In the genomic region with DNA sequence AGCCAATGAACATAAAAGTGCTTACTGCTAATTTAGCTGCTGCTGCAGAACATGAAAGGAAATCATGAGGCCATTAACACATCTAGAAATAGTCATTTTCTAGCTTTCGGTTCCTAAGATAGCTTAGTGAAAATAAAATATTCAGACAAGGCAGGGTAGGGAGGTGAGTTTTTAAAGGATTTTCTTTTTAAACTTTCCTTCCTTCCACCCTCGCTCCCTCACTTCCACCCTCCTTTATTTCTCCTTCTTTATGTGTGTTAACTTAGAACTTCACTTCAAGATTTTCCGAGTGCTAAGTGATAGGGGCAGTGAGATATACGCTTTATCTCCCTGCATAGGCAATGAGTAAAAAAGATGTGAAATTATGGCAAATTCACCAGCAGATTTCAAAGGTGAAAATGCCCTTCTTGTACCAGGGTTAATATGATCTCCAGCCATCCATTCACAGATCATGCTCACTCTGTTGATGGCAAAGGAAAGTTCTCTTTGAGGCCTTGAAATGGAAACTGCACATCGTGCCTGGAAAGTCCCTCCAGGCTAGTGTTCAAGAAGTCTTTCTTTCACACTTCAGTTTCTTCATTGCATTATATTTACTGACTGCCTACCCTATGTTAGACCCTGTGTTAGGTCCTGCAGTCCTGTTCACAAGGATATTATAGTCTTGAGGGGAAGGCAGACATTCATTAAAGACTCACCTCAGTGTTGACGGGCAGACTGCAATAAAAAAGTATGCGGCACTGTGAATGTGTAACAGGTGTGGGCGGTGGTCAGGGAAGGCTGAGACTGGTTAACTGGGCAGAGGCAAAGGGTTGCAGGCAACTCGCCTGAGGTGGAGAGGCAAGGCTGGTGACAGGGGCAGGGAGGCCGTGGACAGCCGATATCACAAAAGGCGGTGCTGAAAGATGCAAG, we compare ENCODE assay signal across 9 cellular contexts.
DNase-seq lines count a peak whose midpoint lies in the region; ATAC-seq and TF ChIP-seq lines count a peak whose summit lies in the region.
"Had no signal": no experiment of that assay in that cellular context is flagged by ENCODE, and none has a peak within 500 bp of the region (broad histone marks: within the 10 kb centered on the region; RNA-seq: fewer than 3 reads in every experiment).

No MANE protein-coding gene starts in this region.

- H3K4me3 Mint-ChIP-seq in naive thymus-derived CD8-positive, alpha-beta T cell = peak overlapping the region in 3 of 10 donors; percentile 5 to 65 (median 21)

- H3K36me3 Mint-ChIP-seq in naive thymus-derived CD8-positive, alpha-beta T cell = peaks cover 5 to 30% (median 15%) of the 10 kb centered on the region in 3 donors

- H3K27ac Mint-ChIP-seq in naive thymus-derived CD8-positive, alpha-beta T cell = peak overlapping the region in 5 of 10 donors; percentile 2 to 75 (median 37)

- DNase-seq in GM06990 (ENCODE audit: extremely low read depth, insufficient read length) (peak; percentile 68), NCI-H1105 treated with DMSO at 0.1 percent for 48 hours (lab: John Stamatoyannopoulos, UW) (no peak), breast epithelium (ENCODE audit: low spot score in 2 of 2) (no peak), islet precursor cell (no peak)
- DNase-seq in central memory CD4-positive, alpha-beta T cell = peak; percentile 8
- DNase-seq in naive thymus-derived CD8-positive, alpha-beta T cell = no peak
- DNase-seq: NCI-H1436 had no signal

- peak; percentile 75 for ATAC-seq in GM19467 (IDR thresholded peaks at IDR 0.05; ENCODE audit: unreplicated experiment)
- peak; percentile 86 for ATAC-seq in HG03378 (IDR thresholded peaks at IDR 0.05; ENCODE audit: unreplicated experiment)
- no peak for ATAC-seq in naive thymus-derived CD8-positive, alpha-beta T cell

- H3K27me3 ChIP-seq in GM06990 (replicated peaks; ENCODE audit: control insufficient read depth, insufficient read depth, low read length) (no peaks in the 10 kb centered on the region), breast epithelium (no peaks in the 10 kb centered on the region)

- H3K27ac ChIP-seq in breast epithelium = no peak overlapping the region

- intact Hi-C loops in breast epithelium (cut with DNase I; ENCODE audit: low total_unique reads) = no loop called here

- no peaks in the 10 kb centered on the region for H3K4me1 ChIP-seq in breast epithelium

- H3K4me1 Mint-ChIP-seq in naive thymus-derived CD8-positive, alpha-beta T cell = peaks cover 3 to 11% (median 7%) of the 10 kb centered on the region in 4 donors

- H3K36me3 ChIP-seq in GM06990 (ENCODE audit: control insufficient read depth, insufficient read depth, low read length) = no peaks in the 10 kb centered on the region
- no peaks in the 10 kb centered on the region for H3K36me3 ChIP-seq in breast epithelium

- no peak for TF ChIP-seq CTCF in GM06990 (IDR thresholded peaks at IDR 0.05; ENCODE audit: insufficient read depth, low read length, poor library complexity, severe bottlenecking)
- no peak for TF ChIP-seq CTCF in breast epithelium (IDR thresholded peaks at IDR 0.05)

- H3K27me3 Mint-ChIP-seq in naive thymus-derived CD8-positive, alpha-beta T cell = no peaks in the 10 kb centered on the region

- POLR2A ChIA-PET in naive thymus-derived CD8-positive, alpha-beta T cell (lab: Charles Lee) = no interaction called here

- no peaks in the 10 kb centered on the region for H3K9me3 ChIP-seq in breast epithelium

- peak overlapping the region; percentile 33; the same call in 1 of the 2 replicates for H3K4me3 ChIP-seq in GM06990 (replicated peaks; ENCODE audit: low read depth, low read length)
- H3K4me3 ChIP-seq in breast epithelium = no peak overlapping the region

- peaks cover 4 to 40% (median 12%) of the 10 kb centered on the region in 9 donors for H3K9me3 Mint-ChIP-seq in naive thymus-derived CD8-positive, alpha-beta T cell

- no peak for TF ChIP-seq POLR2A in breast epithelium (IDR thresholded peaks at IDR 0.05)

Comparison
In these comparisons a context has a peak if more than half of its experiments do, and no peak if none do; other contexts are left out.
1. DNase-seq: peak in GM06990 (single experiment) and central memory CD4-positive, alpha-beta T cell (single experiment); none in NCI-H1105 treated with DMSO at 0.1 percent for 48 hours (single experiment), breast epithelium (0 of 2), naive thymus-derived CD8-positive, alpha-beta T cell (0 of 10) and islet precursor cell (single experiment).
2. ATAC-seq: peak in GM19467 (single experiment) and HG03378 (single experiment); none in naive thymus-derived CD8-positive, alpha-beta T cell (0 of 2).